Comparison of ENCODE assay signal across 22 cellular contexts in genomic region chr18:46587568-46587967, GRCh38.
"Had no signal": no experiment of that assay in that cellular context is flagged by ENCODE, and none has a peak within 500 bp of the region (broad histone marks: within the 10 kb centered on the region; RNA-seq: fewer than 3 reads in every experiment).

No MANE protein-coding gene starts in this region.

- H3K27ac Mint-ChIP-seq: IgD-negative memory B cell had no signal

- H3K36me3 Mint-ChIP-seq: IgD-negative memory B cell had no signal

- H3K4me1 Mint-ChIP-seq: IgD-negative memory B cell had no signal

- H3K27ac ChIP-seq: HL-60, KMS-11, RWPE1 had no signal

- ATAC-seq: K562, Panc1, PC-3, SK-N-SH treated with all-trans-retinoic acid at 6 μM for 48 hours had no signal

- H3K4me3 ChIP-seq: K562 had no signal

- DNase-seq: MM.1S; NCI-H1092 treated with DMSO at 0.1 percent for 48 hours; NCI-H1417 treated with DMSO at 0.1 percent for 48 hours; NCI-H146; NCI-H1694 treated with DMSO at 0.1 percent for 48 hours; NCI-H1930; NCI-H2081; NCI-H2107; NCI-H524; NCI-H526 treated with DMSO at 0.1 percent for 48 hours; NCI-H748 treated with DMSO at 0.1 percent for 48 hours; NK-92 treated with Interleukin-12 subunit alpha and Interleukin-12 subunit beta, amount 100 ng/mL, for 24 hours; PC-3; SHP77; T-helper 1 cell had no signal

- H3K4me3 Mint-ChIP-seq: IgD-negative memory B cell had no signal
